Comparison of ENCODE assay signal across 38 cellular contexts in genomic region chr5:93626801-93627200, GRCh38. TPM values are rescaled to one million over a fixed set of nuclear protein-coding genes. Genes with fewer than 3 reads are reported as not detected.
"Had no signal": no experiment of that assay in that cellular context is flagged by ENCODE, and none has a peak within 500 bp of the region (broad histone marks: within the 10 kb centered on the region; RNA-seq: fewer than 3 reads in every experiment).

No MANE protein-coding gene starts in this region.

- H3K4me1 ChIP-seq: ascending aorta had no signal

- H3K9me3 ChIP-seq: adrenal gland, ascending aorta had no signal

- H3K27ac Mint-ChIP-seq: activated B cell treated with CpG ODN at 0.5 μM for 24 hours; activated CD4-positive, alpha-beta memory T cell treated with anti-CD3 and anti-CD28 coated beads for 36 hours; activated CD4-positive, alpha-beta T cell treated with anti-CD3 and anti-CD28 coated beads, Interleukin-2, amount 10 ng/mL, durations not matched to agents 24 days and 14 days; activated CD8-positive, alpha-beta T cell treated with anti-CD3 and anti-CD28 coated beads for 36 hours; activated naive CD4-positive, alpha-beta T cell treated with anti-CD3 and anti-CD28 coated beads for 36 hours; activated naive CD4-positive, alpha-beta T cell treated with anti-CD3 and anti-CD28 coated beads, Interleukin-2, amount 50 U/mL, for 72 hours; activated naive CD8-positive, alpha-beta T cell treated with anti-CD3 and anti-CD28 coated beads for 36 hours; activated T-cell treated with anti-CD3 and anti-CD28 coated beads, Interleukin-2, amount 50 U/mL, for 72 hours; activated T-helper 1 cell treated with anti-CD3 and anti-CD28 coated beads, Interleukin-12 subunit alpha, Interleukin-12 subunit beta, Interleukin-2, Interleukin-4 antibody, amounts not matched to agents 30 ng/mL and 10 ng/mL and 1 ng/mL, durations not matched to agents 14 hours and 24 hours and 36 hours; activated T-helper 17 cell treated with anti-CD3 and anti-CD28 coated beads, Interleukin-2, amount 50 U/mL, for 72 hours; brain; T-cell; T-helper 2 cell treated with Interferon-gamma antibody and Interleukin-4, amounts not matched to agents 5 μg/mL and 100 μg/mL, for 36 hours had no signal

- H3K36me3 Mint-ChIP-seq: activated CD4-positive, alpha-beta memory T cell treated with anti-CD3 and anti-CD28 coated beads for 36 hours had no signal

- ATAC-seq: activated CD8-positive, alpha-beta T cell treated with anti-CD3 and anti-CD28 coated beads for 36 hours; activated naive CD4-positive, alpha-beta T cell treated with anti-CD3 and anti-CD28 coated beads, Interleukin-2, amount 50 U/mL, for 72 hours; activated T-cell treated with anti-CD3 and anti-CD28 coated beads, Interleukin-2, amount 50 U/mL, for 4 hours; activated T-cell treated with anti-CD3 and anti-CD28 coated beads, Interleukin-2, amount 50 U/mL, for 72 hours; activated T-helper 17 cell treated with anti-CD3 and anti-CD28 coated beads, Interleukin-2, amount 50 U/mL, for 72 hours; T-cell had no signal

- H3K27me3 Mint-ChIP-seq: activated B cell treated with CpG ODN at 0.5 μM for 24 hours; activated T-helper 17 cell treated with anti-CD3 and anti-CD28 coated beads, Interleukin-2, amount 50 U/mL, for 72 hours; brain; central memory CD8-positive, alpha-beta T cell; T-cell had no signal

- H3K27ac ChIP-seq: adrenal gland, ascending aorta, cardiac muscle cell, VCaP had no signal

- H3K36me3 ChIP-seq: adrenal gland, ascending aorta, cardiac muscle cell had no signal

- H3K27me3 ChIP-seq: adrenal gland, ascending aorta had no signal

- H3K4me3 ChIP-seq: adrenal gland, ascending aorta, cardiac muscle cell had no signal

- H3K4me3 Mint-ChIP-seq: activated B cell treated with CpG ODN at 0.5 μM for 24 hours; activated CD4-positive, alpha-beta memory T cell treated with anti-CD3 and anti-CD28 coated beads for 36 hours; activated CD4-positive, alpha-beta T cell treated with anti-CD3 and anti-CD28 coated beads, Interleukin-2, amount 10 ng/mL, durations not matched to agents 24 days and 14 days; activated CD8-positive, alpha-beta T cell treated with anti-CD3 and anti-CD28 coated beads for 36 hours; activated naive CD4-positive, alpha-beta T cell treated with anti-CD3 and anti-CD28 coated beads for 36 hours; activated naive CD8-positive, alpha-beta T cell treated with anti-CD3 and anti-CD28 coated beads for 36 hours; activated T-cell treated with anti-CD3 and anti-CD28 coated beads, Interleukin-2, amount 50 U/mL, for 4 hours; activated T-cell treated with anti-CD3 and anti-CD28 coated beads, Interleukin-2, amount 50 U/mL, for 72 hours; activated T-helper 1 cell treated with anti-CD3 and anti-CD28 coated beads, Interleukin-12 subunit alpha, Interleukin-12 subunit beta, Interleukin-2, Interleukin-4 antibody, amounts not matched to agents 30 ng/mL and 10 ng/mL and 1 ng/mL, durations not matched to agents 14 hours and 24 hours and 36 hours; activated T-helper 17 cell treated with anti-CD3 and anti-CD28 coated beads, Interleukin-2, amount 50 U/mL, for 72 hours; brain; central memory CD8-positive, alpha-beta T cell; T-cell; T-helper 2 cell treated with Interferon-gamma antibody and Interleukin-4, amounts not matched to agents 5 μg/mL and 100 μg/mL, for 36 hours had no signal

- H3K9me3 Mint-ChIP-seq: activated B cell treated with CpG ODN at 0.5 μM for 24 hours; activated CD4-positive, alpha-beta memory T cell treated with anti-CD3 and anti-CD28 coated beads for 36 hours; activated CD4-positive, alpha-beta T cell treated with anti-CD3 and anti-CD28 coated beads, Interleukin-2, amount 10 ng/mL, durations not matched to agents 24 days and 14 days; activated CD8-positive, alpha-beta T cell treated with anti-CD3 and anti-CD28 coated beads for 36 hours; activated naive CD4-positive, alpha-beta T cell treated with anti-CD3 and anti-CD28 coated beads, Interleukin-2, amount 50 U/mL, for 72 hours; activated naive CD8-positive, alpha-beta T cell treated with anti-CD3 and anti-CD28 coated beads for 36 hours; activated T-cell treated with anti-CD3 and anti-CD28 coated beads, Interleukin-2, amount 50 U/mL, for 4 hours; activated T-cell treated with anti-CD3 and anti-CD28 coated beads, Interleukin-2, amount 50 U/mL, for 72 hours; activated T-helper 1 cell treated with anti-CD3 and anti-CD28 coated beads, Interleukin-12 subunit alpha, Interleukin-12 subunit beta, Interleukin-2, Interleukin-4 antibody, amounts not matched to agents 30 ng/mL and 10 ng/mL and 1 ng/mL, durations not matched to agents 14 hours and 24 hours and 36 hours; activated T-helper 17 cell treated with anti-CD3 and anti-CD28 coated beads, Interleukin-2, amount 50 U/mL, for 72 hours; brain; central memory CD8-positive, alpha-beta T cell; T-cell; T-helper 2 cell treated with Interferon-gamma antibody and Interleukin-4, amounts not matched to agents 5 μg/mL and 100 μg/mL, for 36 hours had no signal

- DNase-seq: activated B cell treated with CpG ODN at 0.5 μM for 24 hours; activated CD4-positive, alpha-beta memory T cell treated with anti-CD3 and anti-CD28 coated beads for 36 hours; activated CD4-positive, alpha-beta T cell treated with anti-CD3 and anti-CD28 coated beads for 4 hours; activated CD4-positive, alpha-beta T cell treated with anti-CD3 and anti-CD28 coated beads, Interleukin-2, amount 10 ng/mL, durations not matched to agents 24 days and 14 days; activated CD4-positive, alpha-beta T cell treated with anti-CD3 and anti-CD28 coated beads, Interleukin-2, amount 50 U/mL, for 1 hour; activated CD4-positive, alpha-beta T cell treated with anti-CD3 and anti-CD28 coated beads, Interleukin-2, amount 50 U/mL, for 4 hours; activated CD4-positive, CD25-positive, alpha-beta regulatory T cell treated with anti-CD3 and anti-CD28 coated beads, Interleukin-2, amount 50 U/mL, for 72 hours; activated CD8-positive, alpha-beta memory T cell treated with anti-CD3 and anti-CD28 coated beads, Interleukin-2, amount 50 U/mL, for 4 hours; activated CD8-positive, alpha-beta T cell treated with anti-CD3 and anti-CD28 coated beads for 36 hours; activated effector memory CD4-positive, alpha-beta T cell treated with anti-CD3 and anti-CD28 coated beads, Interleukin-2, amount 50 U/mL, for 16 hours; activated gamma-delta T cell treated with Interleukin-2 at 50 U/mL for 16 hours; activated naive CD4-positive, alpha-beta T cell; activated naive CD4-positive, alpha-beta T cell treated with anti-CD3 and anti-CD28 coated beads for 36 hours; activated naive CD4-positive, alpha-beta T cell treated with anti-CD3 and anti-CD28 coated beads, Interleukin-2, amount 50 U/mL, for 16 hours; activated naive CD8-positive, alpha-beta T cell treated with anti-CD3 and anti-CD28 coated beads for 36 hours; activated T-cell treated with anti-CD3 and anti-CD28 coated beads for 4 hours; activated T-cell treated with anti-CD3 and anti-CD28 coated beads, Interleukin-2, amount 50 U/mL, for 1 hour; activated T-cell treated with anti-CD3 and anti-CD28 coated beads, Interleukin-2, amount 50 U/mL, for 4 hours; activated T-cell treated with anti-CD3 and anti-CD28 coated beads, Interleukin-2, amount 50 U/mL, for 72 hours; adrenal gland; amygdala; anterior cingulate cortex; caudate nucleus; cerebellar nuclear complex; T-cell; T-helper 2 cell; T-helper 9 cell had no signal

RNA-seq across cellular contexts. Expression of gene NR2F1, which starts 43.8 kb away (rescaled TPM):
- total RNA-seq: activated B cell treated with CpG ODN at 0.5 μM for 24 hours; activated CD4-positive, alpha-beta memory T cell treated with anti-CD3 and anti-CD28 coated beads for 36 hours; activated CD4-positive, alpha-beta T cell treated with anti-CD3 and anti-CD28 coated beads, Interleukin-2, amount 10 ng/mL, durations not matched to agents 24 days and 14 days; activated CD8-positive, alpha-beta memory T cell treated with anti-CD3 and anti-CD28 coated beads for 36 hours; activated CD8-positive, alpha-beta T cell treated with anti-CD3 and anti-CD28 coated beads for 36 hours; activated naive CD4-positive, alpha-beta T cell treated with anti-CD3 and anti-CD28 coated beads for 36 hours; activated naive CD4-positive, alpha-beta T cell treated with anti-CD3 and anti-CD28 coated beads, Interleukin-2, amount 50 U/mL, for 72 hours; activated naive CD8-positive, alpha-beta T cell treated with anti-CD3 and anti-CD28 coated beads for 36 hours; activated T-cell treated with anti-CD3 and anti-CD28 coated beads, Interleukin-2, amount 50 U/mL, for 72 hours; activated T-helper 1 cell treated with anti-CD3 and anti-CD28 coated beads, Interleukin-12 subunit alpha, Interleukin-12 subunit beta, Interleukin-2, Interleukin-4 antibody, amounts not matched to agents 30 ng/mL and 10 ng/mL and 1 ng/mL, durations not matched to agents 14 hours and 24 hours and 36 hours; activated T-helper 17 cell treated with anti-CD3 and anti-CD28 coated beads, Interleukin-2, amount 50 U/mL, for 72 hours; T-helper 1 cell treated with Interleukin-12 subunit alpha and Interleukin-12 subunit beta and Interleukin-4 antibody, amounts not matched to agents 30 ng/mL and 1 ng/mL, for 36 hours had no signal

RNA-seq across cellular contexts. Expression of gene NR2F1-AS1, which starts 45.8 kb away (rescaled TPM):
- total RNA-seq: activated B cell treated with CpG ODN at 0.5 μM for 24 hours; activated CD4-positive, alpha-beta memory T cell treated with anti-CD3 and anti-CD28 coated beads for 36 hours; activated CD4-positive, alpha-beta T cell treated with anti-CD3 and anti-CD28 coated beads, Interleukin-2, amount 10 ng/mL, durations not matched to agents 24 days and 14 days; activated CD8-positive, alpha-beta memory T cell treated with anti-CD3 and anti-CD28 coated beads for 36 hours; activated CD8-positive, alpha-beta T cell treated with anti-CD3 and anti-CD28 coated beads for 36 hours; activated naive CD4-positive, alpha-beta T cell treated with anti-CD3 and anti-CD28 coated beads for 36 hours; activated naive CD4-positive, alpha-beta T cell treated with anti-CD3 and anti-CD28 coated beads, Interleukin-2, amount 50 U/mL, for 72 hours; activated naive CD8-positive, alpha-beta T cell treated with anti-CD3 and anti-CD28 coated beads for 36 hours; activated T-cell treated with anti-CD3 and anti-CD28 coated beads, Interleukin-2, amount 50 U/mL, for 4 hours; activated T-helper 1 cell treated with anti-CD3 and anti-CD28 coated beads, Interleukin-12 subunit alpha, Interleukin-12 subunit beta, Interleukin-2, Interleukin-4 antibody, amounts not matched to agents 30 ng/mL and 10 ng/mL and 1 ng/mL, durations not matched to agents 14 hours and 24 hours and 36 hours; activated T-helper 17 cell treated with anti-CD3 and anti-CD28 coated beads, Interleukin-2, amount 50 U/mL, for 72 hours; T-cell; T-helper 1 cell treated with Interleukin-12 subunit alpha and Interleukin-12 subunit beta and Interleukin-4 antibody, amounts not matched to agents 30 ng/mL and 1 ng/mL, for 36 hours had no signal
